ENCODE assay signal across 8 cellular contexts in the genomic region with DNA sequence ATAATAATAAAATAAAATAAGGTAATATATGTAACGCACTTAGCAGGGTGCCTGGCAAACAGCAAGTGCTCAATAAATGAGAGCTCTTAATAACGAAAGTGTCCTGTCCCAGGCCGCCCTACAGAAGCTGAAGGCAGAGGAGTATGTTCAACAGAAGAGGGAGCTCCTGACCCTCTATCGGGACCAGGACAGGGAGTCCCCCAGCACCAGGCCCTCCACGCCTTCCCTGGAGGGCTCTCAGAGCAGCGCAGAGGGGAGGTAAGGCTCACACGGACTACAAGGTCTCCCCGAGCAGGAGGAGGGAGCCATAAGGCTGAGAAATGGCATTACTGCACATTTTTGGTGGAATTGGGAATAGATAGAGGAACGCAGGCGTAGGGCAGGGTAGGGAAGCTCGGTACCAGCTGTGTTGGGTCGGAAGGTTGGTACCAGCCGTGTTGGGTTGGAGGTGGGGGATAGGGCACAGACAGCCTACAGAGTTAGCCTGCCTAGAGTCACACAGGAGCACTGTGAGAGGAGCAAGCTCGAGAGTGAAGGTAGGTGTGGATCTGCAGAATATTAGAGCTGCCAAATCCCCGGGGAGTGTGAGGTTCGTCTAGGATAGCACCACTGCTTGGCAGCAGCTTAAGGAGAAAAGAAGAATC. TPM values are rescaled to one million over a fixed set of nuclear protein-coding genes. Genes with fewer than 3 reads are reported as not detected.
A peak's percentile ranks its signal among the peaks of the same experiment; 100 is the strongest.
DNase-seq lines count a peak whose midpoint lies in the region; ATAC-seq, FAIRE-seq and TF ChIP-seq lines count a peak whose summit lies in the region.

No MANE protein-coding gene starts in this region.

- FAIRE-seq in G401.6 (lab: Jason Lieb, UNC) (peak; percentile 78), GM12891 (lab: Jason Lieb, UNC) (no peak)

- DNase-seq in NCI-H460 (ENCODE audit: extremely low read depth, low read depth) (peak; percentile 71), choroid plexus epithelial cell (ENCODE audit: low read depth) (peak; percentile 82), lung microvascular endothelial cell (ENCODE audit: low read depth in 2 of 2) (peak; percentile 76 to 82), GM12891 (ENCODE audit: insufficient read length, low spot score) (no peak), NCI-H146 treated with DMSO at 0.1 percent for 48 hours (lab: John Stamatoyannopoulos, UW; ENCODE audit: unreplicated experiment) (no peak)

- peak; percentile 68 for TF ChIP-seq CTCF in choroid plexus epithelial cell (conservative IDR thresholded peaks at IDR 0.05; ENCODE audit: low read depth, low read length)

- ATAC-seq in esophagus mucosa (no peak), GM21423 (IDR thresholded peaks at IDR 0.05; ENCODE audit: unreplicated experiment) (no peak)

- H3K4me3 ChIP-seq in choroid plexus epithelial cell (ENCODE audit: low read depth, low read length) = no peak overlapping the region

- no peak for TF ChIP-seq POLR2A in GM12891 (IDR thresholded peaks at IDR 0.05; ENCODE audit: low read depth, low read length)

TF ChIP-seq in GM12891, 5 proteins besides CTCF, POLR2A, EP300 and RAD21:
- TF ChIP-seq SPI1 (IDR thresholded peaks at IDR 0.05; ENCODE audit: low read depth, low read length) = no peak
- TF ChIP-seq POU2F2 (IDR thresholded peaks at IDR 0.05; ENCODE audit: low read depth, low read length) = no peak
- TF ChIP-seq PAX5 (IDR thresholded peaks at IDR 0.05; ENCODE audit: insufficient read depth, low read length, severe bottlenecking) = no peak
- no peak for TF ChIP-seq POLR2AphosphoS5 (IDR thresholded peaks at IDR 0.05; ENCODE audit: low read depth, low read length)

RNA-seq across cellular contexts. Expression of gene TNFRSF1A, which starts 15.4 kb away (rescaled TPM):
- total RNA-seq in NCI-H460 (2014; rRNA removed; shearing (Covaris generic)) = 180 and 190 TPM in 2 replicates
- 144 and 152 TPM in 2 replicates for polyA plus RNA-seq in NCI-H460 (2014; cell fraction: nucleus; rRNA removed)
- total RNA-seq in lung microvascular endothelial cell (37.5 and 55.6 TPM in 2 replicates), esophagus mucosa (99.3 TPM)
- 8.1 TPM for polyA plus RNA-seq in GM12891 (2012; ENCODE audit: low read depth, missing spikeins)

RNA-seq across cellular contexts. Expression of gene PLEKHG6, which starts 16.0 kb away (rescaled TPM):
- not detected in 2 replicates for total RNA-seq in NCI-H460 (2014; rRNA removed; shearing (Covaris generic))
- polyA plus RNA-seq in NCI-H460 (2014; cell fraction: nucleus; rRNA removed) = 0.38 TPM in 1 of 2 replicates, not detected in the other
- total RNA-seq in lung microvascular endothelial cell (not detected in 2 replicates), esophagus mucosa (21.1 TPM)
- polyA plus RNA-seq in GM12891 (2012; ENCODE audit: low read depth, missing spikeins) = 3.2 TPM

RNA-seq across cellular contexts. Expression of gene SCNN1A, which starts 48.9 kb away (rescaled TPM):
- total RNA-seq in NCI-H460 (2014; rRNA removed; shearing (Covaris generic)) = 0.29 and 1.7 TPM in 2 replicates
- 1.2 and 3.0 TPM in 2 replicates for polyA plus RNA-seq in NCI-H460 (2014; cell fraction: nucleus; rRNA removed)
- total RNA-seq in lung microvascular endothelial cell = 0.20 and 0.22 TPM in 2 replicates
- 142 TPM for total RNA-seq in esophagus mucosa
- polyA plus RNA-seq in GM12891 (2012; ENCODE audit: low read depth, missing spikeins) = 0.12 TPM

RNA-seq across cellular contexts. Expression of gene LTBR, which starts 57.5 kb away (rescaled TPM):
- 80.4 and 82.9 TPM in 2 replicates for total RNA-seq in NCI-H460 (2014; rRNA removed; shearing (Covaris generic))
- 170 and 268 TPM in 2 replicates for polyA plus RNA-seq in NCI-H460 (2014; cell fraction: nucleus; rRNA removed)
- total RNA-seq in lung microvascular endothelial cell (29.9 and 49.2 TPM in 2 replicates), esophagus mucosa (84.2 TPM)
- 3.5 TPM for polyA plus RNA-seq in GM12891 (2012; ENCODE audit: low read depth, missing spikeins)

Comparison
In these comparisons a context has a peak if more than half of its experiments do, and no peak if none do; other contexts are left out.
1. DNase-seq: peak in NCI-H460 (single experiment), choroid plexus epithelial cell (single experiment) and lung microvascular endothelial cell (2 of 2); none in GM12891 (single experiment) and NCI-H146 treated with DMSO at 0.1 percent for 48 hours (single experiment).
2. RNA of gene PLEKHG6, which starts 16.0 kb away (total RNA-seq): 21.1 TPM in esophagus mucosa (single experiment); not detected in NCI-H460 and not detected in lung microvascular endothelial cell; every median in the first group is over 10 times any median in the second.
3. RNA of gene SCNN1A, which starts 48.9 kb away (total RNA-seq): 142 TPM in esophagus mucosa (single experiment); 0.29 to 1.7 TPM in NCI-H460 and 0.20 to 0.22 TPM in lung microvascular endothelial cell; every median in the first group is over 10 times any median in the second.